8 cellular contexts compared by ENCODE assay signal in the genomic region with DNA sequence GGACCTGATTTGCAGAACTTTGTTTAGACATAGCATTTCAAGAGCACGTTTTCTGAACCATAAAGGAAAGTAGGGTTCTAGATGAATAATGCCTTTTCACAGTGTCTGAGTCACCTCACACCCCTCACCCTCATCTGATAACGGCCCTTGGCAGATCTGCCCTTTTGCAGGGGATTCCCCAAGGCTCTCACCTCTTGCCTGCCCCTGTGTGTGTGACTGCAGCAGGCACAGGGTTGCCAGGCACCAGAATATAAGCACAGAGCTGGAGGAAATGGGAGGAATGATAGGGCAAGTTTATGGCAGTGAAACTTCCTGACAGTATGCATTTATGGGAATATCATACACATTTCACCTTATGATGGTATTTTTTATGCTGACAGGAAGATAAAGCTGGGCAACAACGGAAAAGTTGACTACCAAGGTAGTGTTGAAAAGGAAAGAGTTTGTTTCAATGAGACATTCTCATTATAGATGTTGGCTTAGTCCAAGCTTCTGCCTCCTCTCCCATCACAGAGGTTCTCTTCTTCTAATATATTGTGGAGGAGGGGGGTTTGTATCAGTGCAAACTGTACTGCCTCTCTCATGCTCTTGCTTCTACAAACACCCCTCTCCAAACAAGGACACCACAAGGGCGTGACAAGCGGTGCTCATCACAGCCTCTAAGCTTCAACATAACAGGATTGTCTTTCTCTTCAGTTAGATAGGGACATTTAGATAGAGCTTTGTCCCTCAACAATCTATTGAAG.
A peak's percentile ranks its signal among the peaks of the same experiment; 100 is the strongest.
DNase-seq lines count a peak whose midpoint lies in the region; ATAC-seq and TF ChIP-seq lines count a peak whose summit lies in the region.

No MANE protein-coding gene starts in this region.

- peaks cover 89% of the 10 kb centered on the region for H3K4me1 Mint-ChIP-seq in activated T-helper 2 cell treated with anti-CD3 and anti-CD28 coated beads, Interferon-gamma antibody, Interleukin-2, Interleukin-4, amounts not matched to agents 10 μg/mL and 5 μg/mL and 100 μg/mL, durations not matched to agents 14 hours and 24 hours and 36 hours (ENCODE audit: low read depth)
- H3K4me1 Mint-ChIP-seq in nephron progenitor cell, result peaks cover 59% of the 10 kb centered on the region

- ATAC-seq in GM18505 (IDR thresholded peaks at IDR 0.05; ENCODE audit: unreplicated experiment) (peak; percentile 71), gastroesophageal sphincter (no peak)

- no peaks in the 10 kb centered on the region for H3K27me3 Mint-ChIP-seq in activated T-helper 2 cell treated with anti-CD3 and anti-CD28 coated beads, Interferon-gamma antibody, Interleukin-2, Interleukin-4, amounts not matched to agents 10 μg/mL and 5 μg/mL and 100 μg/mL, durations not matched to agents 14 hours and 24 hours and 36 hours (ENCODE audit: low read depth)
- H3K27me3 Mint-ChIP-seq in nephron progenitor cell (ENCODE audit: low read depth, poor library complexity), result peaks cover 3% of the 10 kb centered on the region

- peak overlapping the region; percentile 60 for H3K4me3 Mint-ChIP-seq in activated T-helper 2 cell treated with anti-CD3 and anti-CD28 coated beads, Interferon-gamma antibody, Interleukin-2, Interleukin-4, amounts not matched to agents 10 μg/mL and 5 μg/mL and 100 μg/mL, durations not matched to agents 14 hours and 24 hours and 36 hours (ENCODE audit: low read depth)
- no peak overlapping the region for H3K4me3 Mint-ChIP-seq in nephron progenitor cell

- TF ChIP-seq CTCF in OCI-LY7 (conservative IDR thresholded peaks at IDR 0.05; ENCODE audit: low read length), result no peak
- TF ChIP-seq CTCF in nephron progenitor cell (IDR thresholded peaks at IDR 0.05), result no peak
- no peak for TF ChIP-seq CTCF in tibial nerve (IDR thresholded peaks at IDR 0.05)
- no peak for TF ChIP-seq CTCF in gastroesophageal sphincter (IDR thresholded peaks at IDR 0.05)

- TF ChIP-seq EP300 in tibial nerve (IDR thresholded peaks at IDR 0.05), result no peak
- no peak for TF ChIP-seq EP300 in gastroesophageal sphincter (IDR thresholded peaks at IDR 0.05)

- intact Hi-C loops in OCI-LY7 (cut with micrococcal nuclease; ENCODE audit: unreplicated experiment), result loop anchor here (10.0 kb wide), 1 partner anchor 183 kb away; no protein-coding TSS in a partner anchor
- intact Hi-C loops in activated T-helper 2 cell treated with anti-CD3 and anti-CD28 coated beads, Interferon-gamma antibody, Interleukin-2, Interleukin-4, amounts not matched to agents 10 μg/mL and 5 μg/mL and 100 μg/mL, durations not matched to agents 14 hours and 24 hours and 36 hours (cut with micrococcal nuclease), result loop anchor here (1.0 to 5.0 kb wide), 13 partner anchors 10 to 446 kb away; no protein-coding TSS in a partner anchor

- no TSS peak for BruUV-seq in OCI-LY7 (replicated peaks; lab: Mats Ljungman, UMichigan)

- H3K36me3 Mint-ChIP-seq in activated T-helper 2 cell treated with anti-CD3 and anti-CD28 coated beads, Interferon-gamma antibody, Interleukin-2, Interleukin-4, amounts not matched to agents 10 μg/mL and 5 μg/mL and 100 μg/mL, durations not matched to agents 14 hours and 24 hours and 36 hours (ENCODE audit: low read depth), result peaks cover 2% of the 10 kb centered on the region
- no peaks in the 10 kb centered on the region for H3K36me3 Mint-ChIP-seq in nephron progenitor cell (ENCODE audit: low read depth)

- H3K27me3 ChIP-seq in tibial nerve (no peaks in the 10 kb centered on the region), gastroesophageal sphincter (no peaks in the 10 kb centered on the region)

- H2AFZ ChIP-seq in OCI-LY7 (ENCODE audit: low read length), result no peak overlapping the region

- peak overlapping the region; percentile 96 for H3K27ac Mint-ChIP-seq in activated T-helper 2 cell treated with anti-CD3 and anti-CD28 coated beads, Interferon-gamma antibody, Interleukin-2, Interleukin-4, amounts not matched to agents 10 μg/mL and 5 μg/mL and 100 μg/mL, durations not matched to agents 14 hours and 24 hours and 36 hours
- H3K27ac Mint-ChIP-seq in nephron progenitor cell, result peak overlapping the region; percentile 55

- no peaks in the 10 kb centered on the region for H3K9me3 ChIP-seq in OCI-LY7 (ENCODE audit: low read length)
- H3K9me3 ChIP-seq in tibial nerve, result no peaks in the 10 kb centered on the region
- H3K9me3 ChIP-seq in gastroesophageal sphincter, result no peaks in the 10 kb centered on the region

- TF ChIP-seq POLR2A in GM18505 (IDR thresholded peaks at IDR 0.05; ENCODE audit: borderline replicate concordance, extremely low read depth, insufficient read depth, insufficient read length) (no peak), tibial nerve (IDR thresholded peaks at IDR 0.05) (no peak), gastroesophageal sphincter (IDR thresholded peaks at IDR 0.05) (no peak)

- H3K36me3 ChIP-seq in OCI-LY7 (ENCODE audit: insufficient read depth, low read length), result no peaks in the 10 kb centered on the region
- no peaks in the 10 kb centered on the region for H3K36me3 ChIP-seq in tibial nerve
- no peaks in the 10 kb centered on the region for H3K36me3 ChIP-seq in gastroesophageal sphincter

- peaks cover 42% of the 10 kb centered on the region for H3K4me1 ChIP-seq in OCI-LY7 (ENCODE audit: insufficient read depth, low read length, poor library complexity, severe bottlenecking)
- H3K4me1 ChIP-seq in tibial nerve, result no peaks in the 10 kb centered on the region
- H3K4me1 ChIP-seq in gastroesophageal sphincter, result peaks cover 0 to 3% (median 0%) of the 10 kb centered on the region in 3 donors

- no peaks in the 10 kb centered on the region for H3K9me2 ChIP-seq in OCI-LY7 (ENCODE audit: insufficient read depth, low read length)

- no peaks in the 10 kb centered on the region for H3K9me3 Mint-ChIP-seq in activated T-helper 2 cell treated with anti-CD3 and anti-CD28 coated beads, Interferon-gamma antibody, Interleukin-2, Interleukin-4, amounts not matched to agents 10 μg/mL and 5 μg/mL and 100 μg/mL, durations not matched to agents 14 hours and 24 hours and 36 hours
- H3K9me3 Mint-ChIP-seq in nephron progenitor cell, result no peaks in the 10 kb centered on the region

- no peaks in the 10 kb centered on the region for H4K20me1 ChIP-seq in OCI-LY7 (ENCODE audit: insufficient read depth, low read length)

- DNase-seq in OCI-LY7 (ENCODE audit: low spot score) (no peak), nephron progenitor cell (no peak), dedifferentiated amniotic fluid mesenchymal stem cell (ENCODE audit: extremely low spot score) (no peak), tibial nerve (ENCODE audit: low spot score in 2 of 2) (no peak), hippocampal formation (lab: John Stamatoyannopoulos, UW) (no peak)
- DNase-seq in activated T-helper 2 cell treated with anti-CD3 and anti-CD28 coated beads, Interferon-gamma antibody, Interleukin-2, Interleukin-4, amounts not matched to agents 10 μg/mL and 5 μg/mL and 100 μg/mL, durations not matched to agents 14 hours and 24 hours and 36 hours (ENCODE audit: low spot score), result peak; percentile 82

- POLR2A ChIA-PET in OCI-LY7 (lab: Charles Lee), result interaction anchor here (0.5 to 1.9 kb wide), 6 partner anchors 14 to 226 kb away, joined by 3 to 7 read pairs (median 3); no protein-coding TSS in a partner anchor

- H3K4me2 ChIP-seq in OCI-LY7 (ENCODE audit: low read length), result peak overlapping the region; percentile 27; the same call in 1 of the 2 replicates

- no peaks in the 10 kb centered on the region for H3K79me2 ChIP-seq in OCI-LY7 (ENCODE audit: insufficient read depth, low read depth, low read length)

- H3K27ac ChIP-seq in OCI-LY7 (ENCODE audit: low read depth, low read length, poor library complexity, severe bottlenecking) (no peak overlapping the region), tibial nerve (no peak overlapping the region), gastroesophageal sphincter (no peak overlapping the region)

- WGBS in tibial nerve, 2 donors, result 58 to 59% methylated on average over 5 of the region's 5 CpGs
- WGBS in gastroesophageal sphincter (ENCODE audit: low coverage in 1 of 2), 2 donors, result 50 to 92% methylated on average over 3 to 5 of the region's 5 CpGs

- no peak overlapping the region for H3K4me3 ChIP-seq in OCI-LY7 (ENCODE audit: low read depth, low read length, poor library complexity, severe bottlenecking)
- no peak overlapping the region for H3K4me3 ChIP-seq in tibial nerve
- H3K4me3 ChIP-seq in gastroesophageal sphincter, result no peak overlapping the region

- CTCF ChIA-PET in OCI-LY7 (lab: Charles Lee; ENCODE audit: unreplicated experiment), result no interaction called here
